Comparison of ENCODE assay signal across 1 cellular context in the genomic region with DNA sequence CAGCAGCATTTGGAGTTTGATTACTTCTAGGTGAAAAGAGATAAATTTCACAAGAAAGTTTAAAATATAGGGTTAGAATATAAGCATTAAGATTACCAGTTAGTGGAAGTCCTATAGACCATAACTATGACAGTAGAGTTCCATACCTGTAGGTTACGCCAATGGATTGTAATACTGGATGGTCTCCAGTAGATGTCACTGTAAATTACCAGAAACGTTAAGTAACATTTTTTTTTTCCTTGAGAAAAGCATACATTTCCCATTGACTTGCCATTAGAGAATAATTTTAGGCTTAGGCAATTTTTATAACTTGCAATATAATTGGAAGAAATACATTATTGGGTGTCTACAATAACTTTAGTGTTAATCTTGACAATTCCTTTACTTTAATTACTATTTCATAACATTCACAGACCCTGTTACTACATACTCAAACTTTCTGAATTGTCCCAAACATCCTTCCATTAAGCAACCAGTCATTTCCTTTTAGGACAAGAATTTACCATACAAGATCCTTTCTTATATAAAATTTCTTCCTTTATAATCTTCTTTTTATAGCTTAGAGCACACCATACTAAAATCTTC.
TF ChIP-seq lines count a peak whose summit lies in the region.

No MANE protein-coding gene starts in this region.

TF ChIP-seq in HepG2, 621 proteins besides CTCF, POLR2A, EP300 and RAD21 (continued from another document):
- TF ChIP-seq, protein P1, sequence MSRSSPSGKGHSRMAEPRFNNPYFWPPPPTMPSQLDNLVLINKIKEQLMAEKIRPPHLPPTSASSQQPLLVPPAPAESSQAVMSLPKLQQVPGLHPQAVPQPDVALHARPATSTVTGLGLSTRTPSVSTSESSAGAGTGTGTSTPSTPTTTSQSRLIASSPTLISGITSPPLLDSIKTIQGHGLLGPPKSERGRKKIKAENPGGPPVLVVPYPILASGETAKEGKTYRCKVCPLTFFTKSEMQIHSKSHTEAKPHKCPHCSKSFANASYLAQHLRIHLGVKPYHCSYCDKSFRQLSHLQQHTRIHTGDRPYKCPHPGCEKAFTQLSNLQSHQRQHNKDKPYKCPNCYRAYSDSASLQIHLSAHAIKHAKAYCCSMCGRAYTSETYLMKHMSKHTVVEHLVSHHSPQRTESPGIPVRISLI (CRISPR knock-in tag; IDR thresholded peaks at IDR 0.05; ENCODE audit: borderline replicate concordance) = peak; percentile 57; the same call in 1 of the 2 replicates
- no peak for TF ChIP-seq ETV6 (CRISPR knock-in tag; conservative IDR thresholded peaks at IDR 0.05)
